ENCODE assay signal across 8 cellular contexts in genomic region chr1:21175324-21175669, GRCh38. TPM values are rescaled to one million over a fixed set of nuclear protein-coding genes. Genes with fewer than 3 reads are reported as not detected.
DNase-seq lines count a peak whose midpoint lies in the region; ATAC-seq lines count a peak whose summit lies in the region.

No MANE protein-coding gene starts in this region.

- H3K36me3 ChIP-seq in ACC112 (ENCODE audit: insufficient read depth, low read length), result no peaks in the 10 kb centered on the region
- H3K36me3 ChIP-seq in HAP-1 (replicated peaks), result peaks cover 15% of the 10 kb centered on the region
- no peaks in the 10 kb centered on the region for H3K36me3 ChIP-seq in duodenal mucosa (ENCODE audit: control insufficient read depth in 1 of 2, insufficient read depth in 2 of 2, low read length in 2 of 2)
- no peaks in the 10 kb centered on the region for H3K36me3 ChIP-seq in thymus (ENCODE audit: control insufficient read depth, insufficient read depth)

- H3K9me3 ChIP-seq in HAP-1 (no peaks in the 10 kb centered on the region), T-helper 17 cell (ENCODE audit: control insufficient read depth, low read length, poor library complexity, severe bottlenecking) (no peaks in the 10 kb centered on the region), duodenal mucosa (ENCODE audit: control insufficient read depth in 1 of 2, low read length in 2 of 2) (no peaks in the 10 kb centered on the region), thymus (ENCODE audit: control insufficient read depth) (no peaks in the 10 kb centered on the region)

- H3K27ac ChIP-seq in ACC112 (ENCODE audit: low read depth, low read length) (peak overlapping the region; percentile 86), duodenal mucosa (ENCODE audit: low read depth, low read length) (peak overlapping the region; percentile 7), thymus (ENCODE audit: low read depth) (no peak overlapping the region)

- H3K9ac ChIP-seq in duodenal mucosa (ENCODE audit: low read depth in 1 of 2, low read length in 2 of 2), result peak overlapping the region; percentile 85 to 96

- peaks cover 18% of the 10 kb centered on the region for H3K4me1 ChIP-seq in ACC112 (ENCODE audit: control insufficient read depth, insufficient read depth, low read length, unreplicated experiment)
- peaks cover 14% of the 10 kb centered on the region for H3K4me1 ChIP-seq in HAP-1
- peaks cover 15 to 22% of the 10 kb centered on the region in 2 donors for H3K4me1 ChIP-seq in duodenal mucosa (ENCODE audit: control insufficient read depth in 1 of 2, insufficient read depth in 2 of 2, low read length in 2 of 2)
- H3K4me1 ChIP-seq in thymus (ENCODE audit: control insufficient read depth, insufficient read depth, low read length), result peaks cover 13% of the 10 kb centered on the region

- H3K79me2 ChIP-seq in ACC112 (ENCODE audit: control insufficient read depth, insufficient read depth, low read length, unreplicated experiment), result peaks cover 57% of the 10 kb centered on the region

- no peaks in the 10 kb centered on the region for H3K27me3 ChIP-seq in ACC112 (ENCODE audit: insufficient read depth, low read length)
- H3K27me3 ChIP-seq in HAP-1 (ENCODE audit: low read depth), result no peaks in the 10 kb centered on the region
- H3K27me3 ChIP-seq in duodenal mucosa (ENCODE audit: control insufficient read depth in 1 of 2, insufficient read depth in 2 of 2, low read length in 2 of 2), result no peaks in the 10 kb centered on the region
- no peaks in the 10 kb centered on the region for H3K27me3 ChIP-seq in thymus (ENCODE audit: control insufficient read depth, insufficient read depth)

- H3K4me3 ChIP-seq in ACC112 (ENCODE audit: low read depth, low read length) (peak overlapping the region; percentile 100), HAP-1 (peak overlapping the region; percentile 86), duodenal mucosa (ENCODE audit: low read depth in 1 of 2, low read length in 2 of 2) (peak overlapping the region; percentile 90 to 95), thymus (ENCODE audit: low read length) (peak overlapping the region; percentile 88)

- H3K9me3 Mint-ChIP-seq in memory B cell, result no peaks in the 10 kb centered on the region

- peak overlapping the region; percentile 96 for H3K27ac Mint-ChIP-seq in T-helper 17 cell
- peak overlapping the region; percentile 88 for H3K27ac Mint-ChIP-seq in memory B cell

- in situ Hi-C loops in HAP-1 (cut with MboI; ENCODE audit: low sequenced_read_pairs), result loop anchor here (25.0 kb wide), 1 partner anchor 188 kb away; no protein-coding TSS in a partner anchor

- H3K27me3 Mint-ChIP-seq in T-helper 17 cell (no peaks in the 10 kb centered on the region), memory B cell (no peaks in the 10 kb centered on the region)

- DNase-seq in HAP-1 (ENCODE audit: low spot score in 2 of 2) (peak in 1 of 2 experiments; percentile 23), T-helper 17 cell (peak in 1 of 3 donors; percentile 30), memory B cell (ENCODE audit: low spot score in 2 of 2) (peak in 1 of 2 donors; percentile 27)

- H3K4me1 Mint-ChIP-seq in T-helper 17 cell (peaks cover 20% of the 10 kb centered on the region), memory B cell (peaks cover 22% of the 10 kb centered on the region)

- 2% methylated on average over 6 of the region's 6 CpGs for WGBS in thymus

- H3K36me3 Mint-ChIP-seq in T-helper 17 cell (ENCODE audit: low read depth) (peaks cover 2% of the 10 kb centered on the region), memory B cell (peaks cover 2% of the 10 kb centered on the region)

- H3K4me3 Mint-ChIP-seq in T-helper 17 cell (peak overlapping the region; percentile 89), memory B cell (peak overlapping the region; percentile 94)

- no peak overlapping the region for H2AFZ ChIP-seq in ACC112 (ENCODE audit: low read length, unreplicated experiment)

- ATAC-seq in T-helper 17 cell (no peak), memory B cell (ENCODE audit: low read depth) (peak; percentile 18), HG03460 (IDR thresholded peaks at IDR 0.05; ENCODE audit: unreplicated experiment) (no peak), GM19397 (IDR thresholded peaks at IDR 0.05; ENCODE audit: unreplicated experiment) (no peak)

RNA-seq across cellular contexts. Expression of gene EIF4G3, which starts 1.4 kb away (rescaled TPM):
- 10 to 100 TPM; 29.4 to 34.2 TPM for total RNA-seq in T-helper 17 cell
- 22.1 TPM for polyA plus RNA-seq in thymus
